In the genomic region with DNA sequence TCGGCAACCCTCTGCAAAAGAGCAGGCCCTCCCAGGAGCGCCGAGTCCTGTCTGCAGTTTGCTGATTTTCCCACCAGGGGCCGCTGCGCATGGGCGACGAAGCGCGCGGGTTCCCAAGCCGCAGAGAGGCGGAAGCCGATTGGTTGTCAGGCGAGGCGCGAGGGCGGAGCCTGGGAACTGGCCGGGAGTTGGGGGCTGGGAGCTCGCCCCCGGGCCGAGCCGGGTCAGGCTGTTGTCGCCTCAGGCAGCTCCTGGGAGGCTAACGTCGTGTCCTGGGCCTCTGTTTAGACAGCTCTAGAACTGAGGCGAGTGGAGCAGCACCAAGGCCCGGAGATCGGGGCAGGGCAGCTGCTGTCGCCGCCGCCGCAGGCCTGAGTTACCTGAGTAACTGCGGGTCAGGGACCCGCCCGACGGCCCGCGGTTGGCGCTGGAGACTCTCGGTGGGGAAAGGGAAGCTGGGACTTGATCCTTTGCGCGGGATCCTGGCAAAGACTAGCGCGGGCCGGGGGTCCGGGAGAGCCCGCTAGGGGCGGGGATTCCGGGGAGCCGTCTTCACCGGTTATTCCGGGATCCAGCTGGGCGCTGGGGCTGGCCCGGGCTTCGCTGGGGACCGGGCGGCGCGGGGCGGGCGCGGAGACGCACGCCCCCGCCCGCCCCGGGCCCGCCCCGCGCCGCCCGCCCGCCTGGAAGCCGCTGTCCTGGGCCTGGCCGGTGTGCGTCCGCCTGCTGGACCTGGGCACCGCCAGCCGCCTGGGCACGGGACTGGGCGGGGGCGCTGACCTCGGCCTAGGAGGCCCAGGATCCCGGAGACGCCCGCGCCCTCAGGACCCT, we compare ENCODE assay signal across 8 cellular contexts. TPM values are rescaled to one million over a fixed set of nuclear protein-coding genes. Genes with fewer than 3 reads are reported as not detected.
A peak's percentile ranks its signal among the peaks of the same experiment; 100 is the strongest.
DNase-seq lines count a peak whose midpoint lies in the region; ATAC-seq and TF ChIP-seq lines count a peak whose summit lies in the region.

A gene (plus strand): TSS at position 688 of the 831 bp plus-strand sequence. CDS start 607 bp downstream, outside the sequence.

- peak; percentile 20 for TF ChIP-seq POLR2A in testis (IDR thresholded peaks at IDR 0.05)

- peaks cover 42% of the 10 kb centered on the region for H3K4me1 ChIP-seq in testis

- intact Hi-C loops in testis (cut with DNase I; ENCODE audit: low total_unique reads) = loop anchor here (5.0 kb wide), 1 partner anchor 217 kb away; no protein-coding TSS in a partner anchor

- peak within 1 kb of the TSS; percentile 51 for H3K27ac ChIP-seq in SK-N-MC
- peak within 1 kb of the TSS; percentile 88 to 96 for H3K27ac ChIP-seq in testis

- DNase-seq in HFF-Myc (ENCODE audit: extremely low read depth, low read depth) (peak; percentile 76), MV-4-11 (lab: John Stamatoyannopoulos, UW) (peak; percentile 92), SK-N-MC (ENCODE audit: low read depth, low spot score) (peak; percentile 64), globus pallidus (ENCODE audit: low spot score) (peak; percentile 90), omental fat pad (ENCODE audit: low spot score) (peak; percentile 89), testis (peak; percentile 96)
- peak; percentile 98 for DNase-seq in activated naive CD4-positive, alpha-beta T cell treated with anti-CD3 and anti-CD28 coated beads, Interleukin-2, amount 50 U/mL, for 16 hours

- H3K9me3 ChIP-seq in SK-N-MC (ENCODE audit: low read depth, low read length) (no peaks in the 10 kb centered on the region), testis (no peaks in the 10 kb centered on the region)

- peak within 1 kb of the TSS; percentile 75 for H3K9ac ChIP-seq in SK-N-MC (ENCODE audit: insufficient read length)

- H3K4me3 ChIP-seq in GM08714 (ENCODE audit: low read length) (peak within 1 kb of the TSS; percentile 93), HFF-Myc (replicated peaks; ENCODE audit: low read depth, low read length) (peak within 1 kb of the TSS; percentile 74), SK-N-MC (peak within 1 kb of the TSS; percentile 99), testis (peak within 1 kb of the TSS; percentile 79 to 83)

- peak; percentile 88 for TF ChIP-seq CTCF in HFF-Myc (IDR thresholded peaks at IDR 0.05; ENCODE audit: low read depth, low read length, missing control alignments)
- TF ChIP-seq CTCF in omental fat pad (IDR thresholded peaks at IDR 0.05) = peak in 2 of 3 donors; percentile 94 to 96
- peak; percentile 94 to 100 (median 99) for TF ChIP-seq CTCF in testis (IDR thresholded peaks at IDR 0.05)

- H3K27me3 ChIP-seq in testis = no peaks in the 10 kb centered on the region

- WGBS in testis, 2 donors = 0% methylated on average over 10 to 57 of the region's 87 CpGs

- no peaks in the 10 kb centered on the region for H3K36me3 ChIP-seq in SK-N-MC (ENCODE audit: insufficient read depth, low read length)
- no peaks in the 10 kb centered on the region for H3K36me3 ChIP-seq in testis (ENCODE audit: low read depth, missing control alignments)

- peak; percentile 93 for ATAC-seq in omental fat pad (ENCODE audit: low FRiP score)

RNA-seq across cellular contexts. Expression of the gene that starts here (rescaled TPM):
- total RNA-seq in omental fat pad (10 to 100 TPM; 42.2 to 71.0 (median 51.1) TPM), testis (10 to 100 TPM; 78.2 to 87.1 TPM)
- 95.5 TPM for polyA plus RNA-seq in testis (ENCODE audit: insufficient read depth, low read depth, low replicate concordance)

Comparison
In these comparisons a context has a peak if more than half of its experiments do, and no peak if none do; other contexts are left out.
1. Peak in every context shown above with its lines: DNase-seq, ATAC-seq, H3K4me3 ChIP-seq and H3K27ac ChIP-seq.